25 cellular contexts compared by ENCODE assay signal in the genomic region with DNA sequence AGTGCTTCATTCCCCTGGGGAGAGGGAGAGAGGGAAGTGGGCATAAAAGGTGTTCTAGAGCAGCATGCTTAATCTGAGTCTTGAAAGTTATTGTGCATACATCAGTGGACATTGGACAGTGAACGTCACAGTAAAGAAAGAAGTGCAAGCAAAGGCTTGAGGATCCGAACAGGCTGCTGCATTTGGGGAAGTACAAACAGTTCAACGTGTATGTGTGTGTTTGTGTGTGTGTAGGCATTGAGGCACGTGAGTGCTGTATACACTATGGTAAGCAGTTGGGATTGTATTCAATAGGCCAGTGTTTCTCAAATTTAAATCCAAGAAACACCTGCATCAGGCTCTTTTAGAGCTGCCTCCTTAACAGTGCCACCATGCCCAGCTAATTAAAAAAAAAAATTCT. TPM values are rescaled to one million over a fixed set of nuclear protein-coding genes. Genes with fewer than 3 reads are reported as not detected.
DNase-seq lines count a peak whose midpoint lies in the region; ATAC-seq, FAIRE-seq and TF ChIP-seq lines count a peak whose summit lies in the region.
"Had no signal": no experiment of that assay in that cellular context is flagged by ENCODE, and none has a peak within 500 bp of the region (broad histone marks: within the 10 kb centered on the region; RNA-seq: fewer than 3 reads in every experiment).

No MANE protein-coding gene starts in this region.

- H3K79me2 ChIP-seq in Karpas-422 (ENCODE audit: low read length): no peaks in the 10 kb centered on the region
- no peaks in the 10 kb centered on the region for H3K79me2 ChIP-seq in astrocyte (ENCODE audit: insufficient read depth, low read length)
- H3K79me2 ChIP-seq in parathyroid adenoma: no peaks in the 10 kb centered on the region

- H3K9ac ChIP-seq in Karpas-422 (ENCODE audit: low read length): no peak overlapping the region
- H3K9ac ChIP-seq in astrocyte (ENCODE audit: low read length): no peak overlapping the region
- no peak overlapping the region for H3K9ac ChIP-seq in parathyroid adenoma

- DNase-seq in NOMO-1 treated with dmso at 0.1 percent for 144 hours (lab: John Stamatoyannopoulos, UW; ENCODE audit: unreplicated experiment) (peak; percentile 2), NOMO-1 treated with DMSO at 0.1 percent for 48 hours (lab: John Stamatoyannopoulos, UW; ENCODE audit: unreplicated experiment) (no peak), Karpas-422 (no peak), astrocyte (ENCODE audit: low read depth) (no peak), SIG-M5 treated with dmso at 0.1 percent for 504 hours (lab: John Stamatoyannopoulos, UW; ENCODE audit: unreplicated experiment) (no peak), NCI-H128 (lab: John Stamatoyannopoulos, UW; ENCODE audit: unreplicated experiment) (no peak)
- DNase-seq in naive thymus-derived CD4-positive, alpha-beta T cell: no peak
- DNase-seq: 8988T; AML-193; C1 segment of cervical spinal cord; CD8-positive, alpha-beta T cell; H9; HFFc6; KG1; NCI-H1092 treated with DMSO at 0.1 percent for 48 hours; NCI-H146; NCI-H2081; NCI-H2171; NCI-H345; NCI-H524; NCI-H774; Right ventricle myocardium superior; SW 1271; T-helper 17 cell had no signal

- H4K20me1 ChIP-seq in Karpas-422 (ENCODE audit: insufficient read depth, low read depth, low read length) (no peaks in the 10 kb centered on the region), astrocyte (ENCODE audit: insufficient read depth, low read length) (no peaks in the 10 kb centered on the region)

- H3K4me1 ChIP-seq in Karpas-422 (ENCODE audit: low read length) (peaks cover 3% of the 10 kb centered on the region; the same call in 1 of the 2 replicates), astrocyte (ENCODE audit: insufficient read depth, low read length) (no peaks in the 10 kb centered on the region), parathyroid adenoma (no peaks in the 10 kb centered on the region)
- no peaks in the 10 kb centered on the region for H3K4me1 ChIP-seq in naive thymus-derived CD4-positive, alpha-beta T cell (ENCODE audit: control insufficient read depth in 2 of 2, insufficient read depth in 2 of 2, low read length in 2 of 2)

- ATAC-seq in naive thymus-derived CD4-positive, alpha-beta T cell: no peak
- ATAC-seq: CD8-positive, alpha-beta T cell; T-helper 17 cell had no signal

- peak overlapping the region; percentile 72 for H3K27ac Mint-ChIP-seq in astrocyte (ENCODE audit: unreplicated experiment)
- no peak overlapping the region for H3K27ac Mint-ChIP-seq in naive thymus-derived CD4-positive, alpha-beta T cell
- H3K27ac Mint-ChIP-seq: CD8-positive, alpha-beta T cell; H9; HFFc6; T-helper 17 cell had no signal

- H3K9me3 Mint-ChIP-seq in astrocyte (ENCODE audit: unreplicated experiment): peaks cover 3% of the 10 kb centered on the region
- no peaks in the 10 kb centered on the region for H3K9me3 Mint-ChIP-seq in naive thymus-derived CD4-positive, alpha-beta T cell
- H3K9me3 Mint-ChIP-seq: CD8-positive, alpha-beta T cell; HFFc6 had no signal

- H3K4me3 Mint-ChIP-seq in astrocyte (ENCODE audit: unreplicated experiment): no peak overlapping the region
- no peak overlapping the region for H3K4me3 Mint-ChIP-seq in naive thymus-derived CD4-positive, alpha-beta T cell
- H3K4me3 Mint-ChIP-seq: CD8-positive, alpha-beta T cell; H9; HFFc6; T-helper 17 cell had no signal

- peaks cover 5% of the 10 kb centered on the region for H3K4me1 Mint-ChIP-seq in astrocyte (ENCODE audit: low read depth, unreplicated experiment)
- H3K4me1 Mint-ChIP-seq in naive thymus-derived CD4-positive, alpha-beta T cell: peaks cover 0 to 6% (median 5%) of the 10 kb centered on the region in 7 donors

- no peaks in the 10 kb centered on the region for H3K9me2 ChIP-seq in Karpas-422 (replicated peaks; ENCODE audit: insufficient read depth, low read length)

- no peaks in the 10 kb centered on the region for H3K36me3 Mint-ChIP-seq in astrocyte (ENCODE audit: low read depth, unreplicated experiment)
- peaks cover 0 to 3% (median 0%) of the 10 kb centered on the region in 5 donors for H3K36me3 Mint-ChIP-seq in naive thymus-derived CD4-positive, alpha-beta T cell
- H3K36me3 Mint-ChIP-seq: CD8-positive, alpha-beta T cell had no signal

- TF ChIP-seq CTCF in astrocyte (IDR thresholded peaks at IDR 0.05; ENCODE audit: insufficient read depth, low read depth, low read length): no peak
- no peak for TF ChIP-seq CTCF in parathyroid adenoma (IDR thresholded peaks at IDR 0.05)

- H3K4me3 ChIP-seq in Karpas-422 (ENCODE audit: low read length) (no peak overlapping the region), astrocyte (ENCODE audit: insufficient read depth, low read depth, low read length) (no peak overlapping the region), parathyroid adenoma (ENCODE audit: low read depth, low read length) (no peak overlapping the region)
- H3K4me3 ChIP-seq in naive thymus-derived CD4-positive, alpha-beta T cell (ENCODE audit: low read length): no peak overlapping the region

- H3K9me3 ChIP-seq in Karpas-422 (ENCODE audit: low read length) (no peaks in the 10 kb centered on the region), astrocyte (ENCODE audit: insufficient read depth, low read depth, low read length) (no peaks in the 10 kb centered on the region), parathyroid adenoma (ENCODE audit: control insufficient read depth, low read length) (no peaks in the 10 kb centered on the region)
- no peaks in the 10 kb centered on the region for H3K9me3 ChIP-seq in naive thymus-derived CD4-positive, alpha-beta T cell (ENCODE audit: control insufficient read depth in 2 of 3, low read length in 3 of 3)

- intact Hi-C loops in naive thymus-derived CD4-positive, alpha-beta T cell (cut with micrococcal nuclease): no loop called here

- H3K27me3 Mint-ChIP-seq in astrocyte (ENCODE audit: low read depth, unreplicated experiment): peaks cover 3% of the 10 kb centered on the region
- H3K27me3 Mint-ChIP-seq in naive thymus-derived CD4-positive, alpha-beta T cell: peaks cover 3 to 16% (median 10%) of the 10 kb centered on the region in 5 donors

- FAIRE-seq in astrocyte (lab: Jason Lieb, UNC): no peak

- H3K4me2 ChIP-seq in Karpas-422 (ENCODE audit: low read depth, low read length, poor library complexity, severe bottlenecking): no peak overlapping the region
- no peak overlapping the region for H3K4me2 ChIP-seq in astrocyte (ENCODE audit: low read length)
- no peak overlapping the region for H3K4me2 ChIP-seq in parathyroid adenoma (ENCODE audit: low read length)

- H2AFZ ChIP-seq in Karpas-422 (ENCODE audit: low read length): 0 out of 2 replicates have a peak overlapping the region, but pooled peaks have one; percentile 36
- no peak overlapping the region for H2AFZ ChIP-seq in astrocyte (ENCODE audit: low read depth, low read length)
- H2AFZ ChIP-seq in parathyroid adenoma: peak overlapping the region; percentile 45

- H3K27me3 ChIP-seq in Karpas-422 (ENCODE audit: low read length) (no peaks in the 10 kb centered on the region), astrocyte (ENCODE audit: insufficient read depth, low read length) (no peaks in the 10 kb centered on the region), parathyroid adenoma (ENCODE audit: control insufficient read depth, insufficient read depth, low read length) (no peaks in the 10 kb centered on the region)
- H3K27me3 ChIP-seq in naive thymus-derived CD4-positive, alpha-beta T cell (ENCODE audit: control insufficient read depth in 2 of 2, insufficient read depth in 2 of 2, low read length in 2 of 2): no peaks in the 10 kb centered on the region

- POLR2A ChIA-PET in naive thymus-derived CD4-positive, alpha-beta T cell (lab: Charles Lee): no interaction called here

- CTCF ChIA-PET in naive thymus-derived CD4-positive, alpha-beta T cell (lab: Charles Lee): no interaction called here

- H3K27ac ChIP-seq in Karpas-422 (ENCODE audit: low read length): no peak overlapping the region
- H3K27ac ChIP-seq in astrocyte (ENCODE audit: low read depth, low read length): no peak overlapping the region
- no peak overlapping the region for H3K27ac ChIP-seq in parathyroid adenoma
- no peak overlapping the region for H3K27ac ChIP-seq in naive thymus-derived CD4-positive, alpha-beta T cell (ENCODE audit: low read depth, low read length)

- H3K36me3 ChIP-seq in Karpas-422 (ENCODE audit: insufficient read depth, low read length): no peaks in the 10 kb centered on the region
- no peaks in the 10 kb centered on the region for H3K36me3 ChIP-seq in astrocyte (ENCODE audit: insufficient read depth, low read length)
- H3K36me3 ChIP-seq in parathyroid adenoma (ENCODE audit: control insufficient read depth, insufficient read depth, low read length): no peaks in the 10 kb centered on the region
- no peaks in the 10 kb centered on the region for H3K36me3 ChIP-seq in naive thymus-derived CD4-positive, alpha-beta T cell (ENCODE audit: control insufficient read depth in 2 of 3, insufficient read depth in 3 of 3, low read length in 3 of 3)

RNA-seq across cellular contexts. Expression of a gene that starts 10.4 kb away (rescaled TPM):
- total RNA-seq in Karpas-422 (2014; rRNA removed; shearing (Covaris generic); ENCODE audit: low replicate concordance): 638 and 873 TPM in 2 replicates
- 287 and 294 TPM in 2 replicates for total RNA-seq in astrocyte
- 100 to 1,000 TPM; 210 to 250 (median 236) TPM for total RNA-seq in naive thymus-derived CD4-positive, alpha-beta T cell
- polyA plus RNA-seq in naive thymus-derived CD4-positive, alpha-beta T cell: 100 to 1,000 TPM; 245 to 281 TPM
